Comparison of ENCODE assay signal across 31 cellular contexts in the genomic region with DNA sequence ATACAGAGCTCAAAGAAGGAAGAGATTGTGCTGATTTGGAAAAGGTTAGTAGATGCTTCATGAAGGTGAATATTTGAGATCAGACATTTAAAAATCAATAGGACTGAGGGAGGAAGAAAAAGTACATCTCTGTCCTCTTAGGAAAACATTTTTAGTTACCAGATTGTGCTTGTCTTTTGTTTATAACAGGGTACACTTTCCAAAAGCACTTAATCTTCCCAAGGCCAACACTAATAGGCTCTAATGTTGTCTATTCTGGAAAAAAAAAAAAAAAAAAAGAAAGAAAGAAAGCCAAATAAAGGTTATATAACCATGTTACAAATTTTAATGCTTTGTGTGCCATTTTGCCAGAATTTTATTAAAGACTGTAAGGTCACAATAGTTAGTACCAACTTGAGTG. TPM values are rescaled to one million over a fixed set of nuclear protein-coding genes. Genes with fewer than 3 reads are reported as not detected.
DNase-seq lines count a peak whose midpoint lies in the region; ATAC-seq, FAIRE-seq and TF ChIP-seq lines count a peak whose summit lies in the region.
"Had no signal": no experiment of that assay in that cellular context is flagged by ENCODE, and none has a peak within 500 bp of the region (broad histone marks: within the 10 kb centered on the region; RNA-seq: fewer than 3 reads in every experiment).

No MANE protein-coding gene starts in this region.

- CTCF ChIA-PET in K562 (lab: Yijun Ruan, JAX; ENCODE audit: low intra/inter-chr PET ratio) = no interaction called here

- H3K9me3 ChIP-seq in K562 (replicated peaks; ENCODE audit: control insufficient read depth, insufficient read depth, low read depth, low read length) (no peaks in the 10 kb centered on the region), endocrine pancreas (ENCODE audit: control insufficient read depth, low read length) (no peaks in the 10 kb centered on the region), osteoblast (ENCODE audit: low read depth, low read length) (no peaks in the 10 kb centered on the region)
- H3K9me3 ChIP-seq: BE2C, BLaER1 had no signal

- H3K27ac Mint-ChIP-seq in progenitor cell of endocrine pancreas = peak overlapping the region; percentile 25
- H3K27ac Mint-ChIP-seq in natural killer cell treated with Interleukin-12 subunit alpha and Interleukin-12 subunit beta and Interleukin-15 and Interleukin-18, amount 100 ng/mL, for 72 hours = no peak overlapping the region
- H3K27ac Mint-ChIP-seq: CD14-positive monocyte; CD4-positive, alpha-beta memory T cell; CD4-positive, CD25-positive, alpha-beta regulatory T cell; CD8-positive, alpha-beta memory T cell had no signal

- TF ChIP-seq CTCF in K562 (IDR thresholded peaks at IDR 0.05 in 2 of 3, conservative IDR thresholded peaks at IDR 0.05 in 1 of 3; ENCODE audit: insufficient read depth in 2 of 3, low read depth in 1 of 3, low read length in 3 of 3) (no peak), osteoblast (IDR thresholded peaks at IDR 0.05; ENCODE audit: extremely low read depth, low read depth, low read length) (no peak), progenitor cell of endocrine pancreas (IDR thresholded peaks at IDR 0.05; ENCODE audit: unreplicated experiment) (no peak)

- BruUV-seq in K562 (replicated peaks; lab: Mats Ljungman, UMichigan) = no TSS peak

- H3K4me2 ChIP-seq in K562 (ENCODE audit: insufficient read depth, low read length) (no peak overlapping the region), osteoblast (ENCODE audit: insufficient read depth, low read length) (no peak overlapping the region)
- H3K4me2 ChIP-seq: BLaER1 had no signal

- DNase-seq in K562 (ENCODE audit: extremely low read depth in 1 of 4, low spot score in 3 of 4) (no peak), osteoblast (ENCODE audit: insufficient read length, low spot score, missing footprints) (no peak), progenitor cell of endocrine pancreas (ENCODE audit: low spot score, unreplicated experiment) (no peak), OCI-M1 (lab: John Stamatoyannopoulos, UW) (no peak)
- no peak for DNase-seq in natural killer cell treated with Interleukin-12 subunit alpha and Interleukin-12 subunit beta and Interleukin-15 and Interleukin-18, amount 100 ng/mL, for 72 hours (ENCODE audit: low spot score)
- DNase-seq in activated CD4-positive, alpha-beta T cell treated with anti-CD3 and anti-CD28 coated beads, Interleukin-2, amount 50 U/mL, for 1 hour = no peak
- DNase-seq: 8988T; ACHN; BE2C; C1 segment of cervical spinal cord; CD4-positive, alpha-beta memory T cell; CD4-positive, CD25-positive, alpha-beta regulatory T cell; CD8-positive, alpha-beta memory T cell; COR-L47; DMS 273 treated with DMSO at 0.1 percent for 48 hours; DMS153; DMS79; DND-41; EL; GDM1 had no signal

- FAIRE-seq in K562 (lab: Jason Lieb, UNC) = no peak
- FAIRE-seq: A204.1, GM12878, GM12892, GM18507 had no signal

- no peak for TF ChIP-seq POLR2A in K562 (conservative IDR thresholded peaks at IDR 0.05)

- H4K20me1 ChIP-seq in K562 (replicated peaks; ENCODE audit: control insufficient read depth, insufficient read depth, low read length) (no peaks in the 10 kb centered on the region), osteoblast (ENCODE audit: insufficient read depth, low read length) (no peaks in the 10 kb centered on the region)
- H4K20me1 ChIP-seq: BLaER1 had no signal

- TF ChIP-seq RAD21 in K562 (CRISPR knock-in tag; conservative IDR thresholded peaks at IDR 0.05 in 1 of 2, IDR thresholded peaks at IDR 0.05 in 1 of 2) = no peak

- no peak overlapping the region for H3K4me3 Mint-ChIP-seq in progenitor cell of endocrine pancreas (ENCODE audit: low read depth)
- no peak overlapping the region for H3K4me3 Mint-ChIP-seq in natural killer cell treated with Interleukin-12 subunit alpha and Interleukin-12 subunit beta and Interleukin-15 and Interleukin-18, amount 100 ng/mL, for 72 hours
- H3K4me3 Mint-ChIP-seq: CD4-positive, alpha-beta memory T cell; CD4-positive, CD25-positive, alpha-beta regulatory T cell; CD8-positive, alpha-beta memory T cell had no signal

- no peak for TF ChIP-seq EP300 in K562 (IDR thresholded peaks at IDR 0.05; ENCODE audit: low read length)

- H3K36me3 ChIP-seq in K562 (ENCODE audit: control insufficient read depth, insufficient read depth, low read length) (no peaks in the 10 kb centered on the region), endocrine pancreas (ENCODE audit: control insufficient read depth, insufficient read depth, low read length) (no peaks in the 10 kb centered on the region), osteoblast (ENCODE audit: insufficient read depth, low read length) (no peaks in the 10 kb centered on the region)
- H3K36me3 ChIP-seq: BE2C, BLaER1 had no signal

- H3K27me3 ChIP-seq in K562 (ENCODE audit: control insufficient read depth in 2 of 2, insufficient read depth in 2 of 2, low read length in 2 of 2) (no peaks in the 10 kb centered on the region), endocrine pancreas (ENCODE audit: control insufficient read depth, insufficient read depth, low read length) (no peaks in the 10 kb centered on the region), osteoblast (ENCODE audit: insufficient read depth, low read length) (no peaks in the 10 kb centered on the region)
- H3K27me3 ChIP-seq: BLaER1 had no signal

- H3K4me1 ChIP-seq in K562 (replicated peaks in 1 of 2; ENCODE audit: control insufficient read depth in 2 of 2, insufficient read depth in 2 of 2, low read length in 2 of 2) (no peaks in the 10 kb centered on the region), endocrine pancreas (ENCODE audit: control insufficient read depth, insufficient read depth, low read length) (peaks cover 11% of the 10 kb centered on the region), osteoblast (ENCODE audit: insufficient read depth, low read length) (no peaks in the 10 kb centered on the region)
- H3K4me1 ChIP-seq: BE2C, BLaER1 had no signal

- H3K4me3 ChIP-seq in K562 = no peak overlapping the region
- peak overlapping the region; percentile 24 for H3K4me3 ChIP-seq in endocrine pancreas (ENCODE audit: control insufficient read depth, insufficient read depth, low read length)
- no peak overlapping the region for H3K4me3 ChIP-seq in osteoblast (ENCODE audit: insufficient read depth, low read length)
- H3K4me3 ChIP-seq: BLaER1, GM12878 had no signal

- ATAC-seq in K562 = no peak
- ATAC-seq in HG03025 (IDR thresholded peaks at IDR 0.05; ENCODE audit: low FRiP score, unreplicated experiment) = no peak
- no peak for ATAC-seq in natural killer cell treated with Interleukin-12 subunit alpha and Interleukin-12 subunit beta and Interleukin-15 and Interleukin-18, amount 100 ng/mL, for 72 hours
- ATAC-seq: GM12878 had no signal

- peak overlapping the region; percentile 6; the same call in 1 of the 2 replicates for H2AFZ ChIP-seq in K562 (ENCODE audit: low read depth, low read length)
- peak overlapping the region; percentile 60 for H2AFZ ChIP-seq in osteoblast (ENCODE audit: low read length)

- H3K4me1 Mint-ChIP-seq in progenitor cell of endocrine pancreas (ENCODE audit: low read depth) = peaks cover 15% of the 10 kb centered on the region
- no peaks in the 10 kb centered on the region for H3K4me1 Mint-ChIP-seq in natural killer cell treated with Interleukin-12 subunit alpha and Interleukin-12 subunit beta and Interleukin-15 and Interleukin-18, amount 100 ng/mL, for 72 hours (ENCODE audit: low read depth in 2 of 2)
- H3K4me1 Mint-ChIP-seq: CD14-positive monocyte; CD4-positive, alpha-beta memory T cell; CD4-positive, CD25-positive, alpha-beta regulatory T cell; CD8-positive, alpha-beta memory T cell had no signal

- in situ Hi-C loops in K562 (cut with MboI) = loop anchor here (25.0 kb wide), 1 partner anchor 842 kb away; a partner anchor contains a TSS

- no peaks in the 10 kb centered on the region for H3K9me1 ChIP-seq in K562 (ENCODE audit: control insufficient read depth, insufficient read depth, low read length)

- H3K79me2 ChIP-seq in K562 (ENCODE audit: control insufficient read depth, insufficient read depth, low read length) (no peaks in the 10 kb centered on the region), osteoblast (ENCODE audit: insufficient read depth, low read length) (no peaks in the 10 kb centered on the region)

- H3K27ac ChIP-seq in K562 (ENCODE audit: extremely low read depth, low read depth, low read length) = no peak overlapping the region
- H3K27ac ChIP-seq in osteoblast (ENCODE audit: low read depth, low read length) = no peak overlapping the region
- H3K27ac ChIP-seq: BLaER1 had no signal

- H3K9ac ChIP-seq in K562 (ENCODE audit: insufficient read depth in 1 of 2, low read depth in 2 of 2, low read length in 2 of 2) (no peak overlapping the region), endocrine pancreas (ENCODE audit: control insufficient read depth, insufficient read depth, low read length) (no peak overlapping the region)
- H3K9ac ChIP-seq: BLaER1 had no signal

- H3K9me3 Mint-ChIP-seq in progenitor cell of endocrine pancreas (ENCODE audit: low read depth) = no peaks in the 10 kb centered on the region
- H3K9me3 Mint-ChIP-seq in natural killer cell treated with Interleukin-12 subunit alpha and Interleukin-12 subunit beta and Interleukin-15 and Interleukin-18, amount 100 ng/mL, for 72 hours = no peaks in the 10 kb centered on the region
- H3K9me3 Mint-ChIP-seq: CD4-positive, alpha-beta memory T cell; CD4-positive, CD25-positive, alpha-beta regulatory T cell had no signal

- intact Hi-C loops in K562 (cut with micrococcal nuclease) = no loop called here

- H3K36me3 Mint-ChIP-seq in progenitor cell of endocrine pancreas (ENCODE audit: insufficient read depth) = no peaks in the 10 kb centered on the region
- H3K36me3 Mint-ChIP-seq in natural killer cell treated with Interleukin-12 subunit alpha and Interleukin-12 subunit beta and Interleukin-15 and Interleukin-18, amount 100 ng/mL, for 72 hours = no peaks in the 10 kb centered on the region
- H3K36me3 Mint-ChIP-seq: CD14-positive monocyte; CD4-positive, alpha-beta memory T cell; CD4-positive, CD25-positive, alpha-beta regulatory T cell; CD8-positive, alpha-beta memory T cell had no signal

- POLR2A ChIA-PET in K562 (lab: Yijun Ruan, JAX) = interaction anchor here (1.6 kb wide), 1 partner anchor 8 kb away, joined by 7 read pairs; no protein-coding TSS in a partner anchor

- H3K27me3 Mint-ChIP-seq in progenitor cell of endocrine pancreas = peaks cover 8% of the 10 kb centered on the region
- peaks cover 2 to 16% of the 10 kb centered on the region in 2 donors for H3K27me3 Mint-ChIP-seq in natural killer cell treated with Interleukin-12 subunit alpha and Interleukin-12 subunit beta and Interleukin-15 and Interleukin-18, amount 100 ng/mL, for 72 hours
- H3K27me3 Mint-ChIP-seq: CD4-positive, alpha-beta memory T cell had no signal

RNA-seq across cellular contexts. Expression of a gene that starts 45.5 kb away (rescaled TPM):
- total RNA-seq in K562 (2011; cell fraction: chromatin; rRNA removed; ENCODE audit: low replicate concordance) = not detected in 2 replicates
- total RNA-seq in K562 (2011; cell fraction: nucleolus; rRNA removed) = not detected in 2 replicates
- not detected in 2 replicates for total RNA-seq in K562 (2011; cell fraction: nucleoplasm; rRNA removed)
- total RNA-seq in K562 (2014; rRNA removed) (not detected in 2 replicates), K562 (2014; rRNA removed; fragmentation: Illumina TruSeq; extraction: Trizol) (not detected in 2 replicates), K562 (2015; rRNA removed; fragmentation: Illumina TruSeq; extraction: Trizol) (not detected in 2 replicates), K562 (2021) (not detected in 2 replicates), osteoblast (not detected in 2 replicates), progenitor cell of endocrine pancreas (0.51 TPM in 1 of 2 replicates, not detected in the other)
- polyA plus RNA-seq in K562 (2011; rRNA removed) (not detected in 2 replicates), K562 (2014; fragmentation: Illumina TruSeq; extraction: Trizol) (not detected in 2 replicates), K562 (2014; fragmentation: Nextera tagmentation; extraction: Ambion mirVana) (not detected), K562 (2014; rRNA removed) (not detected in 2 replicates)
- polyA plus RNA-seq in K562 (2011; cell fraction: cytosol; rRNA removed) = not detected in 2 replicates
- polyA plus RNA-seq in K562 (2011; cell fraction: nucleus; rRNA removed) = not detected in 2 replicates
- polyA plus RNA-seq in K562 (2012) = not detected in 2 replicates
- polyA minus RNA-seq in K562 (2011; rRNA and poly(A)+ RNA removed) = not detected in 2 replicates
- not detected in 2 replicates for polyA minus RNA-seq in K562 (2011; cell fraction: cytosol; rRNA and poly(A)+ RNA removed)
- polyA minus RNA-seq in K562 (2011; cell fraction: nucleus; rRNA and poly(A)+ RNA removed) = not detected in 2 replicates
- total RNA-seq in natural killer cell treated with Interleukin-12 subunit alpha and Interleukin-12 subunit beta and Interleukin-15 and Interleukin-18, amount 100 ng/mL, for 72 hours = not detected
- total RNA-seq: A673; CD4-positive, alpha-beta memory T cell; CD4-positive, CD25-positive, alpha-beta regulatory T cell; CD8-positive, alpha-beta memory T cell; Daoy; GM12878 had no signal
- polyA plus RNA-seq: AG04450; CD14-positive monocyte; CD4-positive, alpha-beta memory T cell; CD4-positive, CD25-positive, alpha-beta regulatory T cell; CD8-positive, alpha-beta memory T cell; GM12878 had no signal
